ENCODE assay signal across 11 cellular contexts in the genomic region with DNA sequence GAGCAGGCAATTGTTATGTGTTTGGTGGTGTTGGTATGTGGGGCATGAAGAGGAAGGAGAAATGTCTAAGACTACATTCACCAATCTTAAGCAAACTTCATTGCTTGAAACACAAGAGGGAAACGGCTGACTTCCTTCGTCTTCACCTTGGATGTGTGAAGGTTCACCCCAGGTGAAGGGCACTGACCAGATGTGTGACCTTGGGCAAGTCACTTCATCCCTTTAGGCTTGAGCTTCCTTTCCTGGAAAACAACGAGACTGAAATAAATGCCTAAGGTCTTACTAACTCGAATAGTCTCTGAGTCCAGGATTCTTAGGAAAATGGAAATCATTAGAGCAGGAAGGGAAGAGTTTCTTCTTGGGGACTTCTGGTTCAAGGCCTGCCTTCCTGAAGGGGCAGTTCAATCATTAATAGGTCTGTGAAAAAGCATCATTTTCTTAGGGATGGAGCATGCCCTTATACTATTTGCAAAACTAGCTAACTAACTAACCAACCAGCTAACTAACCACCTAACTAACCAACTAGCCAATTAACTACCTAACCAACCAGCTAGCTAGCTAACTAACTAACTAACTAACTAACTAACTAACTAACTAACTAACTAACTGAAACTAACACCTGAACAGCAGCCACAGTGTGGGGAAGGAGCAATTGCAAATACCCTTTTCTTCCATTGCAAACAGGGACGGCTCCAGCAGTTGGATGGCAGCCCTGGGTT. TPM values are rescaled to one million over a fixed set of nuclear protein-coding genes. Genes with fewer than 3 reads are reported as not detected.
DNase-seq lines count a peak whose midpoint lies in the region; ATAC-seq, FAIRE-seq and TF ChIP-seq lines count a peak whose summit lies in the region.
"Had no signal": no experiment of that assay in that cellular context is flagged by ENCODE, and none has a peak within 500 bp of the region (broad histone marks: within the 10 kb centered on the region; RNA-seq: fewer than 3 reads in every experiment).

No MANE protein-coding gene starts in this region.

- POLR2A ChIA-PET in activated CD8-positive, alpha-beta T cell treated with anti-CD3 and anti-CD28 coated beads, Interleukin-2, amount 10 ng/mL, durations not matched to agents 7 days and 5 days (lab: Charles Lee) = interaction anchor here (0.6 to 1.3 kb wide), 2 partner anchors 14 to 65 kb away, joined by 3 to 6 read pairs; no protein-coding TSS in a partner anchor

- ATAC-seq in activated CD8-positive, alpha-beta T cell treated with anti-CD3 and anti-CD28 coated beads, Interleukin-2, amount 10 ng/mL, durations not matched to agents 7 days and 5 days = no peak
- ATAC-seq in activated CD4-positive, CD25-positive, alpha-beta regulatory T cell treated with anti-CD3 and anti-CD28 coated beads, Interleukin-2, amount 50 U/mL, for 24 hours = no peak
- ATAC-seq in HG02763 (IDR thresholded peaks at IDR 0.05; ENCODE audit: unreplicated experiment) = no peak

- 0 out of 2 replicates have a peak overlapping the region, but pooled peaks have one; percentile 56 for H3K27ac ChIP-seq in ACC112 (ENCODE audit: low read depth, low read length)
- H3K27ac ChIP-seq: pancreas had no signal

- H3K36me3 ChIP-seq in ACC112 (ENCODE audit: insufficient read depth, low read length) = no peaks in the 10 kb centered on the region
- H3K36me3 ChIP-seq: pancreas had no signal

- H3K27me3 ChIP-seq in ACC112 (ENCODE audit: insufficient read depth, low read length) = no peaks in the 10 kb centered on the region
- H3K27me3 ChIP-seq: pancreas had no signal

- H3K27ac Mint-ChIP-seq in activated CD8-positive, alpha-beta T cell treated with anti-CD3 and anti-CD28 coated beads, Interleukin-2, amount 10 ng/mL, durations not matched to agents 7 days and 5 days = peak overlapping the region; percentile 66

- peak overlapping the region; percentile 4 for H2AFZ ChIP-seq in ACC112 (ENCODE audit: low read length, unreplicated experiment)

- DNase-seq in GM12892 (ENCODE audit: insufficient read length) (no peak), kidney tubule cell (ENCODE audit: low spot score) (peak; percentile 82), activated gamma-delta T cell treated with Interleukin-2 at 50 U/mL for 16 hours (no peak), GM19238 (ENCODE audit: insufficient read length, low spot score) (no peak)
- no peak for DNase-seq in activated CD8-positive, alpha-beta T cell treated with anti-CD3 and anti-CD28 coated beads, Interleukin-2, amount 10 ng/mL, durations not matched to agents 7 days and 5 days
- DNase-seq: NCI-H510A had no signal

- peaks cover 30% of the 10 kb centered on the region for H3K4me1 ChIP-seq in ACC112 (ENCODE audit: control insufficient read depth, insufficient read depth, low read length, unreplicated experiment)

- H3K79me2 ChIP-seq in ACC112 (ENCODE audit: control insufficient read depth, insufficient read depth, low read length, unreplicated experiment) = no peaks in the 10 kb centered on the region

- H3K36me3 Mint-ChIP-seq in activated CD8-positive, alpha-beta T cell treated with anti-CD3 and anti-CD28 coated beads, Interleukin-2, amount 10 ng/mL, durations not matched to agents 7 days and 5 days (ENCODE audit: low read depth) = peaks cover 2% of the 10 kb centered on the region

- peaks cover 10% of the 10 kb centered on the region for H3K27me3 Mint-ChIP-seq in activated CD8-positive, alpha-beta T cell treated with anti-CD3 and anti-CD28 coated beads, Interleukin-2, amount 10 ng/mL, durations not matched to agents 7 days and 5 days (ENCODE audit: low read depth)

- peak; percentile 56 for FAIRE-seq in GM12892 (lab: Jason Lieb, UNC)
- FAIRE-seq: endometrium, pancreas had no signal

- peaks cover 26% of the 10 kb centered on the region for H3K4me1 Mint-ChIP-seq in activated CD8-positive, alpha-beta T cell treated with anti-CD3 and anti-CD28 coated beads, Interleukin-2, amount 10 ng/mL, durations not matched to agents 7 days and 5 days (ENCODE audit: low read depth)

- no peaks in the 10 kb centered on the region for H3K9me3 Mint-ChIP-seq in activated CD8-positive, alpha-beta T cell treated with anti-CD3 and anti-CD28 coated beads, Interleukin-2, amount 10 ng/mL, durations not matched to agents 7 days and 5 days (ENCODE audit: insufficient read depth)

- H3K4me3 Mint-ChIP-seq in activated CD8-positive, alpha-beta T cell treated with anti-CD3 and anti-CD28 coated beads, Interleukin-2, amount 10 ng/mL, durations not matched to agents 7 days and 5 days = no peak overlapping the region

- TF ChIP-seq POLR2A in GM12892 (IDR thresholded peaks at IDR 0.05; ENCODE audit: low read depth, low read length) = no peak

- H3K4me3 ChIP-seq in ACC112 (ENCODE audit: low read depth, low read length) = no peak overlapping the region
- H3K4me3 ChIP-seq: pancreas had no signal

- CTCF ChIA-PET in activated CD8-positive, alpha-beta T cell treated with anti-CD3 and anti-CD28 coated beads, Interleukin-2, amount 10 ng/mL, durations not matched to agents 7 days and 5 days (lab: Charles Lee) = interaction anchor here (0.6 to 1.1 kb wide), 3 partner anchors 47 to 1558 kb away, joined by 3 to 4 read pairs (median 4); no protein-coding TSS in a partner anchor

RNA-seq across cellular contexts. Expression of a gene that starts 31.5 kb away (rescaled TPM):
- polyA plus RNA-seq in GM12892 (2012; ENCODE audit: missing spikeins) = 0.36 TPM
- total RNA-seq in activated CD8-positive, alpha-beta T cell treated with anti-CD3 and anti-CD28 coated beads, Interleukin-2, amount 10 ng/mL, durations not matched to agents 7 days and 5 days = 1 to 10 TPM; 4.4 to 7.6 TPM
